In genomic region chr17:36920032-36921000, GRCh38 we compare ENCODE assay signal across 12 cellular contexts. TPM values are rescaled to one million over a fixed set of nuclear protein-coding genes. Genes with fewer than 3 reads are reported as not detected.
A peak's percentile ranks its signal among the peaks of the same experiment; 100 is the strongest.
DNase-seq lines count a peak whose midpoint lies in the region; ATAC-seq, FAIRE-seq and TF ChIP-seq lines count a peak whose summit lies in the region.
"Had no signal": no experiment of that assay in that cellular context is flagged by ENCODE, and none has a peak within 500 bp of the region (broad histone marks: within the 10 kb centered on the region; RNA-seq: fewer than 3 reads in every experiment).

No MANE protein-coding gene starts in this region.

- H3K4me2 ChIP-seq in A549: peak overlapping the region; percentile 70

- H3K27ac Mint-ChIP-seq in activated T-helper 17 cell treated with anti-CD3 and anti-CD28 coated beads, Interleukin-2, amount 50 U/mL, for 72 hours: peak overlapping the region; percentile 86

- TF ChIP-seq RAD21 in A549 (conservative IDR thresholded peaks at IDR 0.05 in 1 of 2, IDR thresholded peaks at IDR 0.05 in 1 of 2): no peak; a peak in 1 of 5 replicates

- no peak for TF ChIP-seq POLR2A in A549 (IDR thresholded peaks at IDR 0.05; ENCODE audit: low read length)

- POLR2A ChIA-PET in A549 (lab: Yijun Ruan, JAX) (interaction anchor here (0.8 to 1.8 kb wide), 4 partner anchors 13 to 28 kb away, joined by 3 to 25 read pairs (median 8); partner anchors contain the start of gene AATF), HEK293 (lab: Yijun Ruan, JAX) (interaction anchor here (0.6 to 5.4 kb wide), 4 partner anchors 11 to 71 kb away, joined by 4 to 56 read pairs (median 6); partner anchors contain the start of gene LHX1)

- H3K4me3 ChIP-seq in A549 (peak overlapping the region; percentile 4; the same call in 1 of the 3 replicates), HEK293 (ENCODE audit: low read depth, low read length) (no peak overlapping the region), kidney (ENCODE audit: low read length in 2 of 2) (no peak overlapping the region)

- ATAC-seq in A549 (peak; percentile 67 to 79), GM19328 (IDR thresholded peaks at IDR 0.05; ENCODE audit: unreplicated experiment) (no peak), HG03521 (IDR thresholded peaks at IDR 0.05; ENCODE audit: unreplicated experiment) (no peak)
- ATAC-seq in activated T-helper 17 cell treated with anti-CD3 and anti-CD28 coated beads, Interleukin-2, amount 50 U/mL, for 72 hours (replicated peaks): peak; percentile 42
- ATAC-seq: left colon had no signal

- no peak for FAIRE-seq in A549 (lab: Jason Lieb, UNC)
- FAIRE-seq in kidney (lab: Jason Lieb, UNC): no peak

- H3K9me3 ChIP-seq in A549 (no peaks in the 10 kb centered on the region), HEK293 (ENCODE audit: control insufficient read depth, insufficient read depth, low read depth, low read length) (no peaks in the 10 kb centered on the region), kidney (ENCODE audit: control insufficient read depth in 1 of 2, low read length in 2 of 2) (no peaks in the 10 kb centered on the region)

- H3K36me3 ChIP-seq in HEK293 (ENCODE audit: control insufficient read depth in 2 of 2, insufficient read depth in 1 of 2, low read length in 2 of 2) (no peaks in the 10 kb centered on the region), kidney (ENCODE audit: control insufficient read depth in 1 of 2, insufficient read depth in 2 of 2, low read length in 2 of 2) (no peaks in the 10 kb centered on the region)

- CTCF ChIA-PET in A549 (lab: Yijun Ruan, JAX) (interaction anchor here (0.8 to 2.8 kb wide), 8 partner anchors 8 to 292 kb away, joined by 3 to 10 read pairs (median 7); no protein-coding TSS in a partner anchor), HEK293 (lab: Yijun Ruan, JAX) (interaction anchor here (0.6 to 1.6 kb wide), 2 partner anchors 125 to 128 kb away, joined by 3 to 4 read pairs; no protein-coding TSS in a partner anchor)

- TF ChIP-seq CTCF in A549 (IDR thresholded peaks at IDR 0.05) (no peak), HEK293 (tag by site-specific recombination; IDR thresholded peaks at IDR 0.05) (no peak), kidney (IDR thresholded peaks at IDR 0.05; ENCODE audit: borderline replicate concordance, extremely low read depth, insufficient read depth) (no peak)

- no peaks in the 10 kb centered on the region for H3K9me3 Mint-ChIP-seq in activated T-helper 17 cell treated with anti-CD3 and anti-CD28 coated beads, Interleukin-2, amount 50 U/mL, for 72 hours

- H3K36me3 Mint-ChIP-seq in activated T-helper 17 cell treated with anti-CD3 and anti-CD28 coated beads, Interleukin-2, amount 50 U/mL, for 72 hours (ENCODE audit: low read depth): no peaks in the 10 kb centered on the region
- H3K36me3 Mint-ChIP-seq: CD14-positive monocyte had no signal

- peak overlapping the region; percentile 63 for H3K4me3 Mint-ChIP-seq in activated T-helper 17 cell treated with anti-CD3 and anti-CD28 coated beads, Interleukin-2, amount 50 U/mL, for 72 hours

- H3K4me1 Mint-ChIP-seq in activated T-helper 17 cell treated with anti-CD3 and anti-CD28 coated beads, Interleukin-2, amount 50 U/mL, for 72 hours: peaks cover 16% of the 10 kb centered on the region

- peak overlapping the region; percentile 83 to 93 for H3K27ac ChIP-seq in A549
- no peak overlapping the region; the same call in 1 of the 2 replicates for H3K27ac ChIP-seq in HEK293 (ENCODE audit: extremely low read depth, low read depth, low read length)
- H3K27ac ChIP-seq in kidney (ENCODE audit: low read depth in 2 of 2, low read length in 2 of 2): peak overlapping the region; percentile 43 to 76

- 33% methylated on average over 18 of the region's 18 CpGs for WGBS in A549 (ENCODE audit: missing lambda C conversion rate)

- intact Hi-C loops in kidney (cut with DNase I): no loop called here

- peak in 1 of 2 experiments; percentile 40; a peak in 1 of 5 replicates for TF ChIP-seq EP300 in A549 (IDR thresholded peaks at IDR 0.05)

- H3K27me3 Mint-ChIP-seq in activated T-helper 17 cell treated with anti-CD3 and anti-CD28 coated beads, Interleukin-2, amount 50 U/mL, for 72 hours: peaks cover 24% of the 10 kb centered on the region

- H3K9ac ChIP-seq in kidney (ENCODE audit: low read length in 2 of 2): no peak overlapping the region

- H3K4me1 ChIP-seq in A549 (peaks cover 63% of the 10 kb centered on the region), HEK293 (ENCODE audit: control insufficient read depth, insufficient read depth, low read length) (peaks cover 16% of the 10 kb centered on the region), kidney (ENCODE audit: control insufficient read depth in 1 of 2, insufficient read depth in 1 of 2, low read depth in 1 of 2, low read length in 2 of 2) (peaks cover 0 to 12% of the 10 kb centered on the region in 2 donors)

- DNase-seq in A549 (ENCODE audit: low read depth in 1 of 2, low spot score in 1 of 2) (peak; percentile 84 to 89), kidney (peak; percentile 49), DMS53 (lab: John Stamatoyannopoulos, UW) (no peak), NCI-H774 (lab: John Stamatoyannopoulos, UW) (no peak)
- DNase-seq: erythroblast, left colon, NCI-H526 had no signal

TF ChIP-seq in A549, 52 proteins besides CTCF, POLR2A, EP300 and RAD21 (continues in another document):
- peak; percentile 77; the same call in 1 of the 2 replicates for TF ChIP-seq MAZ (IDR thresholded peaks at IDR 0.05; ENCODE audit: borderline replicate concordance, low read depth, low read length)
- TF ChIP-seq CEBPB (IDR thresholded peaks at IDR 0.05): peak in 1 of 2 experiments; percentile 71; a peak in 2 of 4 replicates
- TF ChIP-seq ATOH8 (CRISPR knock-in tag; IDR thresholded peaks at IDR 0.05; ENCODE audit: low read depth): no peak
- TF ChIP-seq SMC3 (IDR thresholded peaks at IDR 0.05): peak; percentile 11; the same call in 1 of the 3 replicates
- TF ChIP-seq BHLHE40 (IDR thresholded peaks at IDR 0.05; ENCODE audit: low read depth, low read length): no peak
- no peak for TF ChIP-seq ZSCAN20 (CRISPR knock-in tag; IDR thresholded peaks at IDR 0.05)
- peak; percentile 13 for TF ChIP-seq MAX (IDR thresholded peaks at IDR 0.05)
- TF ChIP-seq GATA3 (IDR thresholded peaks at IDR 0.05; ENCODE audit: borderline replicate concordance): peak; percentile 47; the same call in 1 of the 2 replicates
- TF ChIP-seq JUNB (IDR thresholded peaks at IDR 0.05): peak; percentile 46

TF ChIP-seq in HEK293, 187 proteins besides CTCF, POLR2A, EP300 and RAD21 (continues in another document):
- no peak for TF ChIP-seq ZNF362 (tag by site-specific recombination; IDR thresholded peaks at IDR 0.05)
- TF ChIP-seq ZNF398 (tag by site-specific recombination; IDR thresholded peaks at IDR 0.05): peak; percentile 64; the same call in 1 of the 2 replicates
- peak; percentile 91 for TF ChIP-seq ZNF366 (tag by site-specific recombination; conservative IDR thresholded peaks at IDR 0.05)
- TF ChIP-seq SP2 (tag by site-specific recombination; IDR thresholded peaks at IDR 0.05): no peak; the same call in 1 of the 2 replicates
- TF ChIP-seq PRDM1 (tag by site-specific recombination; IDR thresholded peaks at IDR 0.05): peak; percentile 72
- 0 out of 2 replicates have a peak, but pooled peaks have one; percentile 26 for TF ChIP-seq ZNF707 (tag by site-specific recombination; IDR thresholded peaks at IDR 0.05)
- no peak for TF ChIP-seq ZNF830 (tag by site-specific recombination; IDR thresholded peaks at IDR 0.05; ENCODE audit: low read depth)

RNA-seq across cellular contexts. Expression of gene LHX1, which starts 17.0 kb away (rescaled TPM):
- polyA plus RNA-seq in A549 (2011; rRNA removed): 0.53 and 0.61 TPM in 2 replicates
- 0.95 and 0.96 TPM in 2 replicates for polyA plus RNA-seq in A549 (2012; cell fraction: cytosol; rRNA removed)
- polyA plus RNA-seq in A549 (2012; cell fraction: nucleus; rRNA removed): 1.4 and 2.1 TPM in 2 replicates
- polyA plus RNA-seq in A549 (2017; fragmentation: RNase III; extraction: RNeasy Plus Mini Kit Qiagen cat#74134 plus additional on column Dnase treatment): 1.5 to 2.2 TPM (median 2.2 TPM) in 3 replicates
- 0.17 and 0.24 TPM in 2 replicates for polyA minus RNA-seq in A549 (2011; rRNA and poly(A)+ RNA removed)
- total RNA-seq in activated T-helper 17 cell treated with anti-CD3 and anti-CD28 coated beads, Interleukin-2, amount 50 U/mL, for 72 hours: under 1 TPM; 0.11 TPM
- total RNA-seq in kidney: 18.4 TPM
- 10.6 TPM for polyA plus RNA-seq in kidney (ENCODE audit: insufficient read depth, low read depth, low replicate concordance)
- total RNA-seq: left colon had no signal
- polyA plus RNA-seq: CD14-positive monocyte had no signal

RNA-seq across cellular contexts. Expression of gene AATF, which starts 28.4 kb away (rescaled TPM):
- polyA plus RNA-seq in A549 (2011; rRNA removed): 51.9 and 63.8 TPM in 2 replicates
- 39.1 and 39.6 TPM in 2 replicates for polyA plus RNA-seq in A549 (2012; cell fraction: cytosol; rRNA removed)
- polyA plus RNA-seq in A549 (2012; cell fraction: nucleus; rRNA removed): 36.4 and 63.6 TPM in 2 replicates
- 120 to 124 TPM (median 120 TPM) in 3 replicates for polyA plus RNA-seq in A549 (2017; fragmentation: RNase III; extraction: RNeasy Plus Mini Kit Qiagen cat#74134 plus additional on column Dnase treatment)
- polyA minus RNA-seq in A549 (2011; rRNA and poly(A)+ RNA removed): 44.7 and 51.9 TPM in 2 replicates
- 10 to 100 TPM; 65.5 to 96.5 TPM for total RNA-seq in activated T-helper 17 cell treated with anti-CD3 and anti-CD28 coated beads, Interleukin-2, amount 50 U/mL, for 72 hours
- 36.8 TPM for total RNA-seq in kidney
- polyA plus RNA-seq in kidney (ENCODE audit: insufficient read depth, low read depth, low replicate concordance): 50.4 TPM

Comparison
In these comparisons a context has a peak if more than half of its experiments do, and no peak if none do; other contexts are left out.
1. ATAC-seq: peak in A549 (2 of 2) and activated T-helper 17 cell treated with anti-CD3 and anti-CD28 coated beads, Interleukin-2, amount 50 U/mL, for 72 hours (single experiment); none in GM19328 (single experiment) and HG03521 (single experiment).
2. DNase-seq: peak in A549 (2 of 2) and kidney (single experiment); none in DMS53 (single experiment) and NCI-H774 (single experiment).
3. RNA of gene LHX1, which starts 17.0 kb away (total RNA-seq): 18.4 TPM in kidney (single experiment); 0.11 TPM in activated T-helper 17 cell treated with anti-CD3 and anti-CD28 coated beads, Interleukin-2, amount 50 U/mL, for 72 hours; every median in the first group is over 10 times any median in the second.
4. Of the 5 proteins assayed by ChIP-seq in both HEK293 and A549: peak only in HEK293: none; only in A549: PBX3; in both: none; in neither: 4.